19 cellular contexts compared by ENCODE assay signal in the genomic region with DNA sequence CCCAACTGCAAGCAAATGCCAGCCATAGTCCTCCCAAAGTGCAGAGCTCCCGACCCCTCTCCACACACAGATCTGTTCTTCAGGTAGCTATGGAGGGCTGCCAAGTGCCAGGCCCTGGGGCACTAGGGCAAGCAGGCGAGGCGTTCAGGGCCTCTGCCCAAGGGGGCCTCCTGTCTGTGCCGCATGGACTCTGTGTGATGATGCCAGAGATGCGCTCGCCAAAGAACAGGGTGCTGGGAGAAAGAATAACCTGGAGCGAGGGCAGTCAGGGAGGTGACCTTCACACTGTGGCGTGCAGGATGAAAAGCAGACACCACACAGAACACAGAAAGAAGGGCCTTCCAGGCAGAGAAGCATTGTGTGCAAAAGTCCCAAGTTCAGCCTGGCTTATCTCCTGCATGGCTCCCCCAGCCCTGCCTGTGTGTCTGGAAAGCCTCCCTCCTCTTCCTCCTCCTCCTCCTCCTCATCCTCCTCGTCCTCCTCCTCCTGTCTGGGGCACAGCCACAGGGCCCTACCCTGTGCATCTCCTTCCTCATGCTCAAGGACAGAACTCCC. TPM values are rescaled to one million over a fixed set of nuclear protein-coding genes. Genes with fewer than 3 reads are reported as not detected.
DNase-seq lines count a peak whose midpoint lies in the region; ATAC-seq, FAIRE-seq and TF ChIP-seq lines count a peak whose summit lies in the region.
"Had no signal": no experiment of that assay in that cellular context is flagged by ENCODE, and none has a peak within 500 bp of the region (broad histone marks: within the 10 kb centered on the region; RNA-seq: fewer than 3 reads in every experiment).

No MANE protein-coding gene starts in this region.

- H3K27me3 ChIP-seq in heart left ventricle (no peaks in the 10 kb centered on the region), small intestine (ENCODE audit: control insufficient read depth in 2 of 2, insufficient read depth in 2 of 2, low read length in 2 of 2) (no peaks in the 10 kb centered on the region), SJCRH30 (no peaks in the 10 kb centered on the region)

- H3K4me1 ChIP-seq in heart left ventricle (peaks cover 0 to 53% (median 27%) of the 10 kb centered on the region in 12 donors), small intestine (ENCODE audit: control insufficient read depth in 2 of 2, insufficient read depth in 1 of 2, low read depth in 1 of 2, low read length in 1 of 2) (peaks cover 0 to 2% of the 10 kb centered on the region in 2 donors), SJCRH30 (peaks cover 1% of the 10 kb centered on the region; the same call in 1 of the 2 replicates)

- DNase-seq in NCI-H1417 (lab: John Stamatoyannopoulos, UW) (peak in 2 of 3 experiments; percentile 17 to 54), NCI-H1417 treated with DMSO at 0.1 percent for 48 hours (lab: John Stamatoyannopoulos, UW) (no peak), heart left ventricle (peak in 4 of 5 donors; percentile 42 to 74 (median 67)), left lobe of liver (ENCODE audit: low spot score) (peak; percentile 80), small intestine (peak; percentile 49), HK-2 (ENCODE audit: unreplicated experiment) (no peak), SJCRH30 (no peak), iPS-NIHi7 (ENCODE audit: extremely low spot score) (no peak)
- DNase-seq: CD4-positive, alpha-beta memory T cell; DMS79 treated with DMSO at 0.1 percent for 48 hours; H9; NCI-H2081; NCI-H510A treated with DMSO at 0.1 percent for 48 hours had no signal

- no peak for TF ChIP-seq CTCF in heart left ventricle (IDR thresholded peaks at IDR 0.05)

- H3K4me3 ChIP-seq in heart left ventricle, result no peak overlapping the region
- no peak overlapping the region for H3K4me3 ChIP-seq in small intestine (ENCODE audit: low read depth in 1 of 2, low read length in 2 of 2)
- no peak overlapping the region for H3K4me3 ChIP-seq in SJCRH30
- H3K4me3 ChIP-seq: K562 had no signal

- WGBS in heart left ventricle, 4 donors, result 54 to 69% (median 65%) methylated on average over 9 of the region's 9 CpGs
- WGBS in small intestine, 3 donors, result 18 to 71% (median 48%) methylated on average over 8 to 9 of the region's 9 CpGs

- H3K36me3 ChIP-seq in heart left ventricle (no peaks in the 10 kb centered on the region), small intestine (ENCODE audit: control insufficient read depth in 2 of 2, insufficient read depth in 2 of 2, low read length in 2 of 2) (no peaks in the 10 kb centered on the region), SJCRH30 (no peaks in the 10 kb centered on the region)

- H3K27ac ChIP-seq in heart left ventricle (peak overlapping the region in 10 of 12 donors; percentile 39 to 89 (median 66)), small intestine (ENCODE audit: low read depth in 1 of 2, low read length in 1 of 2) (no peak overlapping the region), SJCRH30 (no peak overlapping the region)
- H3K27ac ChIP-seq: 22Rv1, HL-60 had no signal

- intact Hi-C loops in heart left ventricle (cut with DNase I), result no loop called here

- FAIRE-seq in small intestine (lab: Jason Lieb, UNC), result no peak
- FAIRE-seq: D721Med, K562, RCC 7860 had no signal

- H3K9me3 ChIP-seq in heart left ventricle (no peaks in the 10 kb centered on the region), small intestine (ENCODE audit: control insufficient read depth, low read depth) (no peaks in the 10 kb centered on the region), SJCRH30 (replicated peaks) (no peaks in the 10 kb centered on the region)

- TF ChIP-seq POLR2A in heart left ventricle (IDR thresholded peaks at IDR 0.05), result no peak

- ATAC-seq in heart left ventricle (peak; percentile 23 to 66 (median 57)), left lobe of liver (peak; percentile 79)
- ATAC-seq: K562 had no signal

RNA-seq across cellular contexts. Expression of a gene that starts 44.2 kb away (rescaled TPM):
- total RNA-seq in heart left ventricle (10 to 100 TPM; 15.7 to 41.0 (median 25.4) TPM), left lobe of liver (180 TPM)
- polyA plus RNA-seq in heart left ventricle (10 to 100 TPM; 25.0 to 42.2 TPM), small intestine (10 to 100 TPM; 32.0 to 42.0 (median 33.5) TPM)
- 62.5 and 65.2 TPM in 2 replicates for total RNA-seq in SJCRH30 (2014; rRNA removed; shearing (Covaris generic))

RNA-seq across cellular contexts. Expression of a gene that starts 51.1 kb away (rescaled TPM):
- total RNA-seq in heart left ventricle (10 to 100 TPM in 6 of 9 donors, 1 to 10 TPM in 3; 1.5 to 43.5 (median 16.2) TPM), left lobe of liver (1.1 TPM)
- polyA plus RNA-seq in heart left ventricle (10 to 100 TPM; 18.4 to 79.2 TPM), small intestine (10 to 100 TPM in 1 of 3 donors, 1 to 10 TPM in 2; 4.9 to 11.4 (median 7.6) TPM)
- not detected in 2 replicates for total RNA-seq in SJCRH30 (2014; rRNA removed; shearing (Covaris generic))
- total RNA-seq: G401 had no signal
- polyA plus RNA-seq: K562 had no signal

Comparison
In these comparisons a context has a peak if more than half of its experiments do, and no peak if none do; other contexts are left out.
1. DNase-seq: peak in NCI-H1417 (2 of 3), heart left ventricle (4 of 5), left lobe of liver (single experiment) and small intestine (single experiment); none in NCI-H1417 treated with DMSO at 0.1 percent for 48 hours (single experiment), HK-2 (single experiment), SJCRH30 (0 of 2) and iPS-NIHi7 (single experiment).
2. H3K27ac ChIP-seq: peak in heart left ventricle (10 of 12); none in small intestine (0 of 2) and SJCRH30 (single experiment).